In genomic region chr2:87485467-87485866, GRCh38 we compare ENCODE assay signal across 8 cellular contexts.
DNase-seq lines count a peak whose midpoint lies in the region; ATAC-seq and TF ChIP-seq lines count a peak whose summit lies in the region.
"Not testable (repeated sequence)": the region's sequence is repeated elsewhere in the genome, so short reads cannot be mapped to it uniquely, and the experiment has no call there.

No MANE protein-coding gene starts in this region.

- not testable (repeated sequence) for H3K36me3 Mint-ChIP-seq in CD4-positive, CD25-positive, alpha-beta regulatory T cell; activated naive CD8-positive, alpha-beta T cell

- not testable (repeated sequence) for H2AFZ ChIP-seq in SU-DHL-6 (ENCODE audit: low read depth, low read length, severe bottlenecking); smooth muscle cell (ENCODE audit: low read depth)

- H3K27ac ChIP-seq in CD4-positive, CD25-positive, alpha-beta regulatory T cell (ENCODE audit: insufficient read depth, low read length, poor library complexity, severe bottlenecking), result peak overlapping the region; percentile 86
- H3K27ac ChIP-seq in KOPT-K1 (ENCODE audit: low read depth, low read length, poor library complexity, severe bottlenecking), result peak overlapping the region; percentile 87
- peak overlapping the region; percentile 58 for H3K27ac ChIP-seq in SU-DHL-6 (ENCODE audit: low read depth, low read length)
- peak overlapping the region; percentile 48 for H3K27ac ChIP-seq in effector memory CD4-positive, alpha-beta T cell (ENCODE audit: insufficient read depth, low read length, poor library complexity, severe bottlenecking)
- H3K27ac ChIP-seq in smooth muscle cell (ENCODE audit: low read depth), result peak overlapping the region; percentile 19

- not testable (repeated sequence) for H3K36me3 ChIP-seq in CD4-positive, CD25-positive, alpha-beta regulatory T cell (ENCODE audit: control insufficient read depth, insufficient read depth, low read length); KOPT-K1 (ENCODE audit: insufficient read depth, low read length); SU-DHL-6 (ENCODE audit: low read length); effector memory CD4-positive, alpha-beta T cell (ENCODE audit: control insufficient read depth, insufficient read depth, low read length); smooth muscle cell (ENCODE audit: low read depth)

- H4K20me1 ChIP-seq in SU-DHL-6 (ENCODE audit: low read depth, low read length), result not testable (repeated sequence)
- H4K20me1 ChIP-seq in smooth muscle cell (ENCODE audit: low read depth), result peaks cover 67% of the 10 kb centered on the region

- not testable (repeated sequence) for H3K27me3 ChIP-seq in CD4-positive, CD25-positive, alpha-beta regulatory T cell (ENCODE audit: control insufficient read depth, insufficient read depth, low read length); SU-DHL-6 (ENCODE audit: low read length); effector memory CD4-positive, alpha-beta T cell (replicated peaks; ENCODE audit: control insufficient read depth, insufficient read depth, low read length, poor library complexity, severe bottlenecking); smooth muscle cell (ENCODE audit: low read depth)

- not testable (repeated sequence) for H3K9me3 Mint-ChIP-seq in CD4-positive, CD25-positive, alpha-beta regulatory T cell; activated naive CD8-positive, alpha-beta T cell (ENCODE audit: low read depth)

- TF ChIP-seq CTCF in SU-DHL-6 (IDR thresholded peaks at IDR 0.05; ENCODE audit: insufficient read depth, low read length, poor library complexity, severe bottlenecking); smooth muscle cell (IDR thresholded peaks at IDR 0.05; ENCODE audit: borderline replicate concordance, insufficient read depth, poor library complexity, severe bottlenecking): not testable (repeated sequence)

- not testable (repeated sequence) for DNase-seq in CD4-positive, CD25-positive, alpha-beta regulatory T cell; effector memory CD4-positive, alpha-beta T cell; left lobe of liver (ENCODE audit: low spot score); smooth muscle cell (lab: John Stamatoyannopoulos, UW; ENCODE audit: unreplicated experiment)

- H3K4me1 Mint-ChIP-seq in CD4-positive, CD25-positive, alpha-beta regulatory T cell, result peaks cover 0 to 42% (median 14%) of the 10 kb centered on the region in 4 donors
- peaks cover 24% of the 10 kb centered on the region for H3K4me1 Mint-ChIP-seq in activated naive CD8-positive, alpha-beta T cell (ENCODE audit: low read depth)

- H3K27ac Mint-ChIP-seq in CD4-positive, CD25-positive, alpha-beta regulatory T cell, result peak overlapping the region; percentile 38 to 91 (median 66)
- peak overlapping the region; percentile 89 for H3K27ac Mint-ChIP-seq in activated naive CD8-positive, alpha-beta T cell

- not testable (repeated sequence) for H3F3A ChIP-seq in SU-DHL-6 (ENCODE audit: insufficient read depth); smooth muscle cell (ENCODE audit: low read depth)

- H3K79me2 ChIP-seq in SU-DHL-6 (ENCODE audit: insufficient read depth, low read length), result not testable (repeated sequence)
- H3K79me2 ChIP-seq in smooth muscle cell (ENCODE audit: low read depth), result peaks cover 46% of the 10 kb centered on the region

- not testable (repeated sequence) for H3K9me3 ChIP-seq in CD4-positive, CD25-positive, alpha-beta regulatory T cell (ENCODE audit: control insufficient read depth in 2 of 2, low read length in 2 of 2); KOPT-K1 (ENCODE audit: insufficient read depth, low read length, poor library complexity, severe bottlenecking); SU-DHL-6 (ENCODE audit: insufficient read depth, low read length); effector memory CD4-positive, alpha-beta T cell (ENCODE audit: control insufficient read depth, low read length); smooth muscle cell (replicated peaks; ENCODE audit: low read depth)

- peak overlapping the region; percentile 31 for H3K4me2 ChIP-seq in SU-DHL-6 (ENCODE audit: low read depth, low read length, poor library complexity, severe bottlenecking)
- H3K4me2 ChIP-seq in smooth muscle cell, result not testable (repeated sequence)

- WGBS in smooth muscle cell (ENCODE audit: low lambda C conversion rate), result 20% methylated on average over 8 of the region's 9 CpGs

- peaks cover 26% of the 10 kb centered on the region for H3K4me1 ChIP-seq in CD4-positive, CD25-positive, alpha-beta regulatory T cell (ENCODE audit: control insufficient read depth, insufficient read depth, low read length, poor library complexity, severe bottlenecking)
- not testable (repeated sequence) for H3K4me1 ChIP-seq in effector memory CD4-positive, alpha-beta T cell (ENCODE audit: control insufficient read depth, insufficient read depth, low read length, poor library complexity, severe bottlenecking); smooth muscle cell (ENCODE audit: low read depth)

- peak overlapping the region; percentile 26 for H3K4me3 ChIP-seq in CD4-positive, CD25-positive, alpha-beta regulatory T cell (ENCODE audit: low read depth, low read length)
- H3K4me3 ChIP-seq in SU-DHL-6 (ENCODE audit: insufficient read depth, low read length, poor library complexity, severe bottlenecking); effector memory CD4-positive, alpha-beta T cell (ENCODE audit: insufficient read depth, low read depth, low read length, poor library complexity, severe bottlenecking); smooth muscle cell: not testable (repeated sequence)

- not testable (repeated sequence) for H3K9ac ChIP-seq in SU-DHL-6 (ENCODE audit: low read length); smooth muscle cell (ENCODE audit: low read depth)

- H3K27me3 Mint-ChIP-seq in CD4-positive, CD25-positive, alpha-beta regulatory T cell; activated naive CD8-positive, alpha-beta T cell: not testable (repeated sequence)

- not testable (repeated sequence) for H3K9me2 ChIP-seq in SU-DHL-6 (replicated peaks; ENCODE audit: insufficient read depth, low read length)

- H3K4me3 Mint-ChIP-seq in CD4-positive, CD25-positive, alpha-beta regulatory T cell, result peak overlapping the region in 3 of 4 donors; percentile 38 to 82 (median 71)
- H3K4me3 Mint-ChIP-seq in activated naive CD8-positive, alpha-beta T cell, result not testable (repeated sequence)

- ATAC-seq in CD4-positive, CD25-positive, alpha-beta regulatory T cell (ENCODE audit: low read depth in 2 of 2), result not testable (repeated sequence)
- ATAC-seq in GM21723 (IDR thresholded peaks at IDR 0.05; ENCODE audit: unreplicated experiment) (peak; percentile 2), left lobe of liver (peak; percentile 20)

Comparison
In these comparisons a context has a peak if more than half of its experiments do, and no peak if none do; other contexts are left out.
1. H3K27ac ChIP-seq: peak in every context shown above with its lines; median percentile 87 in KOPT-K1; 86 in CD4-positive, CD25-positive, alpha-beta regulatory T cell; 58 in SU-DHL-6; 48 in effector memory CD4-positive, alpha-beta T cell; 19 in smooth muscle cell.